Comparison of ENCODE assay signal across 1 cellular context in genomic region chr22:30371981-30372380, GRCh38.
TF ChIP-seq lines count a peak whose summit lies in the region.

No MANE protein-coding gene starts in this region.

TF ChIP-seq in H1, 55 proteins besides CTCF, POLR2A, EP300 and RAD21:
- TF ChIP-seq SP4 (IDR thresholded peaks at IDR 0.05; ENCODE audit: low read length) (no peak), TAF1 (IDR thresholded peaks at IDR 0.05; ENCODE audit: low read depth, low read length) (no peak), CREB1 (IDR thresholded peaks at IDR 0.05) (no peak), KDM5A (IDR thresholded peaks at IDR 0.05; ENCODE audit: low read length) (no peak), TCF12 (IDR thresholded peaks at IDR 0.05; ENCODE audit: low read depth, low read length) (no peak), CBX8 (IDR thresholded peaks at IDR 0.05; ENCODE audit: borderline replicate concordance, low read depth, low read length) (no peak), CTBP2 (IDR thresholded peaks at IDR 0.05; ENCODE audit: borderline replicate concordance, insufficient read depth, insufficient read length, low read length) (no peak), SP1 (IDR thresholded peaks at IDR 0.05; ENCODE audit: low read depth, low read length) (no peak), ASH2L (IDR thresholded peaks at IDR 0.05; ENCODE audit: low read length) (no peak), RFX5 (IDR thresholded peaks at IDR 0.05; ENCODE audit: borderline replicate concordance, low read depth, low read length) (no peak), CHD2 (IDR thresholded peaks at IDR 0.05; ENCODE audit: low read length) (no peak)
